11 cellular contexts compared by ENCODE assay signal in the genomic region with DNA sequence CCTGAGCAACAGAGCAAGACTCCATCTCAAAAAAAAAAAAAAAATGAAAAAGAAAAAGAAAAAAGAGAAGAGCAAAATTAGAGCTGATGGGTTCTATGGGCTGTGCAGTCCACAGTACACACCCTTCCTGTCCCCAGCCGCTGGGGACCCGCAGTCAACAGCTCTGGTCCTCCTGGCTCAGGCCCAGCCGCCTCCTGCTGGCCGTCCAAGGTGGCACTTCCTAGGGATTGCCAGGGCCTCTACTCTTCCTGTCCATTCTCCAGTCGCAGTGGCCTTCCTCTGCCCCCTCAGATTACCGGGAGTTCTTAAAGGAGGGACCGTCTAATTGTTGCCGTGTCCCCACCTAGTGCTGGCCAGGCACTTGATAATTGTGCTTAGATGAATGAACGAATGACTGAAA. TPM values are rescaled to one million over a fixed set of nuclear protein-coding genes. Genes with fewer than 3 reads are reported as not detected.
A peak's percentile ranks its signal among the peaks of the same experiment; 100 is the strongest.
DNase-seq lines count a peak whose midpoint lies in the region; ATAC-seq, FAIRE-seq and TF ChIP-seq lines count a peak whose summit lies in the region.
"Had no signal": no experiment of that assay in that cellular context is flagged by ENCODE, and none has a peak within 500 bp of the region (broad histone marks: within the 10 kb centered on the region; RNA-seq: fewer than 3 reads in every experiment).

No MANE protein-coding gene starts in this region.

- H3K27me3 Mint-ChIP-seq in activated CD4-positive, alpha-beta T cell treated with anti-CD3 and anti-CD28 coated beads for 36 hours, result no peaks in the 10 kb centered on the region

- CTCF ChIA-PET in activated CD4-positive, alpha-beta T cell treated with anti-CD3 and anti-CD28 coated beads for 36 hours (lab: Charles Lee), result interaction anchor here (0.7 kb wide), 1 partner anchor 596 kb away, joined by 4 read pairs; no protein-coding TSS in a partner anchor

- intact Hi-C loops in activated CD4-positive, alpha-beta T cell treated with anti-CD3 and anti-CD28 coated beads for 36 hours (cut with DNase I, micrococcal nuclease), result no loop called here

- no peaks in the 10 kb centered on the region for H3K36me3 Mint-ChIP-seq in activated CD4-positive, alpha-beta T cell treated with anti-CD3 and anti-CD28 coated beads for 36 hours (ENCODE audit: low read depth)
- H3K36me3 Mint-ChIP-seq in stimulated activated effector memory CD8-positive, alpha-beta T cell treated with anti-CD3 and anti-CD28 coated beads, Interleukin-12 subunit alpha, Interleukin-12 subunit beta, amount 100 ng/mL, for 72 hours, result no peaks in the 10 kb centered on the region

- H3K9me3 ChIP-seq in OCI-LY1 (ENCODE audit: low read length), result no peaks in the 10 kb centered on the region
- H3K9me3 ChIP-seq: BLaER1 treated with 17β-estradiol and CSF1 and Interleukin-3, amounts not matched to agents 10 nM and 100 nM had no signal

- no peaks in the 10 kb centered on the region for H3K4me1 ChIP-seq in OCI-LY1 (ENCODE audit: insufficient read depth, low read length, severe bottlenecking)

- no peak overlapping the region for H3K9ac ChIP-seq in OCI-LY1 (ENCODE audit: low read length)
- H3K9ac ChIP-seq: BLaER1 treated with 17β-estradiol and CSF1 and Interleukin-3, amounts not matched to agents 10 nM and 100 nM had no signal

- no peak overlapping the region for H3K27ac Mint-ChIP-seq in activated CD4-positive, alpha-beta T cell treated with anti-CD3 and anti-CD28 coated beads for 36 hours
- H3K27ac Mint-ChIP-seq in stimulated activated effector memory CD8-positive, alpha-beta T cell treated with anti-CD3 and anti-CD28 coated beads, Interleukin-12 subunit alpha, Interleukin-12 subunit beta, amount 100 ng/mL, for 72 hours, result no peak overlapping the region

- no peaks in the 10 kb centered on the region for H4K20me1 ChIP-seq in OCI-LY1 (ENCODE audit: insufficient read depth, low read length)

- POLR2A ChIA-PET in activated CD4-positive, alpha-beta T cell treated with anti-CD3 and anti-CD28 coated beads for 36 hours (lab: Charles Lee), result interaction anchor here (0.6 to 0.7 kb wide), 2 partner anchors 58 to 99 kb away, joined by 3 to 4 read pairs; partner anchors contain the start of gene ZDHHC14

- no peaks in the 10 kb centered on the region for H3F3A ChIP-seq in OCI-LY1 (ENCODE audit: insufficient read depth, low read length)

- FAIRE-seq in urothelium cell line (lab: Jason Lieb, UNC), result no peak
- FAIRE-seq: TTC549 had no signal

- H3K36me3 ChIP-seq in OCI-LY1 (ENCODE audit: insufficient read depth, low read length), result no peaks in the 10 kb centered on the region
- H3K36me3 ChIP-seq: BLaER1 treated with 17β-estradiol and CSF1 and Interleukin-3, amounts not matched to agents 10 nM and 100 nM had no signal

- H3K4me3 ChIP-seq in OCI-LY1 (ENCODE audit: low read depth, low read length, poor library complexity, severe bottlenecking), result no peak overlapping the region
- H3K4me3 ChIP-seq: BLaER1 treated with 17β-estradiol and CSF1 and Interleukin-3, amounts not matched to agents 10 nM and 100 nM had no signal

- no peaks in the 10 kb centered on the region for H3K9me2 ChIP-seq in OCI-LY1 (ENCODE audit: low read depth, low read length)

- TF ChIP-seq CTCF in OCI-LY1 (IDR thresholded peaks at IDR 0.05; ENCODE audit: low read length), result peak; percentile 18; the same call in 1 of the 2 replicates

- no peak overlapping the region for H3K4me2 ChIP-seq in OCI-LY1 (ENCODE audit: low read length)
- H3K4me2 ChIP-seq: BLaER1 treated with 17β-estradiol and CSF1 and Interleukin-3, amounts not matched to agents 10 nM and 100 nM had no signal

- no peaks in the 10 kb centered on the region for H3K27me3 ChIP-seq in OCI-LY1 (ENCODE audit: insufficient read depth, low read length)
- H3K27me3 ChIP-seq: BLaER1 treated with 17β-estradiol and CSF1 and Interleukin-3, amounts not matched to agents 10 nM and 100 nM had no signal

- H3K9me3 Mint-ChIP-seq in activated CD4-positive, alpha-beta T cell treated with anti-CD3 and anti-CD28 coated beads for 36 hours (ENCODE audit: low read depth), result no peaks in the 10 kb centered on the region
- no peaks in the 10 kb centered on the region for H3K9me3 Mint-ChIP-seq in stimulated activated effector memory CD8-positive, alpha-beta T cell treated with anti-CD3 and anti-CD28 coated beads, Interleukin-12 subunit alpha, Interleukin-12 subunit beta, amount 100 ng/mL, for 72 hours

- no peak for TF ChIP-seq POLR2A in erythroblast (IDR thresholded peaks at IDR 0.05; ENCODE audit: low read length)

- H3K79me2 ChIP-seq in OCI-LY1 (ENCODE audit: insufficient read depth, low read length), result no peaks in the 10 kb centered on the region

- H3K4me1 Mint-ChIP-seq in activated CD4-positive, alpha-beta T cell treated with anti-CD3 and anti-CD28 coated beads for 36 hours, result peaks cover 4% of the 10 kb centered on the region
- H3K4me1 Mint-ChIP-seq in stimulated activated effector memory CD8-positive, alpha-beta T cell treated with anti-CD3 and anti-CD28 coated beads, Interleukin-12 subunit alpha, Interleukin-12 subunit beta, amount 100 ng/mL, for 72 hours, result peaks cover 6% of the 10 kb centered on the region

- DNase-seq in activated CD4-positive, alpha-beta T cell treated with anti-CD3 and anti-CD28 coated beads for 36 hours, result peak; percentile 21
- no peak for DNase-seq in activated CD4-positive, alpha-beta T cell treated with anti-CD3 and anti-CD28 coated beads for 48 hours
- DNase-seq in erythroblast (lab: John Stamatoyannopoulos, UW) (peak; percentile 70), C1 segment of cervical spinal cord (lab: John Stamatoyannopoulos, UW) (no peak), urothelium cell line (ENCODE audit: low spot score) (no peak)
- DNase-seq in stimulated activated effector memory CD8-positive, alpha-beta T cell treated with anti-CD3 and anti-CD28 coated beads, Interleukin-12 subunit alpha, Interleukin-12 subunit beta, amount 100 ng/mL, for 72 hours (ENCODE audit: low spot score in 2 of 2), result no peak
- DNase-seq: MV-4-11 had no signal

- ATAC-seq in activated CD4-positive, alpha-beta T cell treated with anti-CD3 and anti-CD28 coated beads for 36 hours, result peak; percentile 36
- peak; percentile 49 for ATAC-seq in stimulated activated effector memory CD8-positive, alpha-beta T cell treated with anti-CD3 and anti-CD28 coated beads, Interleukin-12 subunit alpha, Interleukin-12 subunit beta, amount 100 ng/mL, for 72 hours
- ATAC-seq in GM21390 (IDR thresholded peaks at IDR 0.05; ENCODE audit: unreplicated experiment), result no peak

- H2AFZ ChIP-seq in OCI-LY1 (ENCODE audit: low read length), result no peak overlapping the region

- H3K4me3 Mint-ChIP-seq in activated CD4-positive, alpha-beta T cell treated with anti-CD3 and anti-CD28 coated beads for 36 hours, result no peak overlapping the region
- no peak overlapping the region for H3K4me3 Mint-ChIP-seq in stimulated activated effector memory CD8-positive, alpha-beta T cell treated with anti-CD3 and anti-CD28 coated beads, Interleukin-12 subunit alpha, Interleukin-12 subunit beta, amount 100 ng/mL, for 72 hours

- no peak overlapping the region for H3K27ac ChIP-seq in OCI-LY1 (ENCODE audit: low read depth, low read length, poor library complexity, severe bottlenecking)
- H3K27ac ChIP-seq: BLaER1 treated with 17β-estradiol and CSF1 and Interleukin-3, amounts not matched to agents 10 nM and 100 nM had no signal

RNA-seq across cellular contexts. Expression of gene TMEM242, which starts 41.7 kb away (rescaled TPM):
- total RNA-seq in activated CD4-positive, alpha-beta T cell treated with anti-CD3 and anti-CD28 coated beads for 36 hours, result 1 to 10 TPM; 4.7 to 7.7 TPM

Comparison
In these comparisons a context has a peak if more than half of its experiments do, and no peak if none do; other contexts are left out.
1. DNase-seq: peak in activated CD4-positive, alpha-beta T cell treated with anti-CD3 and anti-CD28 coated beads for 36 hours (single experiment) and erythroblast (2 of 2); none in activated CD4-positive, alpha-beta T cell treated with anti-CD3 and anti-CD28 coated beads for 48 hours (single experiment), stimulated activated effector memory CD8-positive, alpha-beta T cell treated with anti-CD3 and anti-CD28 coated beads, Interleukin-12 subunit alpha, Interleukin-12 subunit beta, amount 100 ng/mL, for 72 hours (0 of 2), C1 segment of cervical spinal cord (0 of 14) and urothelium cell line (single experiment).